In the genomic region with DNA sequence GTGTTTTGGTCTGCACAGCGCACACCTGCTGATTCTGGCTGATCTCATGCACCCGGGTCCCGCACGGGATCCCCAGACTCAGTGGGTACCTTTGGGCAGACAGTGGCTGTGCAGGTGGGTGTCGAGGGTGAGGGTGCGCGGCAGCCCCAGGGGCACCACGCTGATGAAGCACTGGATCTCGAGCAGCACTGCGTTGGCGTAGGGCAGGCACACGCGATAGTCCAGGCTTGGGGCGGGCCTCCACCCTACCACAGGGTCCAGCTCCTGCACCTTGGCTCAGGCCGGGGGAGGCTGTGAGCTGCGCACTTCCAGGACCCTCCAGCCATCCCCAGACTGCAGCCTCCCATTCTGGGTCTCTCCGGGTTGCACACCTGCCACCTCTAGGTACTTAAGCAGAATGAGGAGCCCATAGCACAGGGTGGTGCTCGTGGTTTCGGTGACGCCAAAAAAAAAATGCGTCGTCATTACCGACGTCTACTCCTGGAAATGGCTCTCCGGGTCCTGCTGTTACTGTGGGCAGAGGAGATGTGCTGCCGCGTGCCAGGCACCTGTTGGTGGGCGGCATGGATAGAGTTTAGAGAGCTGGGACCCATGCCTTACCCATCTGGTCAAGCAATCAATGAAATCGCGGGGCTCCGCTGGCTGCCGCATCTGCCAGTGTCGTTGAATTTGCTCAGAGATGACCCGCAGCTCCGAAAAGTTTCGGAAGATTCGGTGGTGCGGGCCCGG, we compare ENCODE assay signal across 12 cellular contexts. TPM values are rescaled to one million over a fixed set of nuclear protein-coding genes. Genes with fewer than 3 reads are reported as not detected.
A peak's percentile ranks its signal among the peaks of the same experiment; 100 is the strongest.
DNase-seq lines count a peak whose midpoint lies in the region; ATAC-seq, FAIRE-seq and TF ChIP-seq lines count a peak whose summit lies in the region.
"Had no signal": no experiment of that assay in that cellular context is flagged by ENCODE, and none has a peak within 500 bp of the region (broad histone marks: within the 10 kb centered on the region; RNA-seq: fewer than 3 reads in every experiment).

No MANE protein-coding gene starts in this region.

- H4K20me1 ChIP-seq in GM12878 (ENCODE audit: control insufficient read depth, insufficient read depth): 0 out of 2 replicates have a peak, but pooled peaks cover 3% of the 10 kb centered on the region

- H3K4me1 ChIP-seq in GM12878 (ENCODE audit: control insufficient read depth, insufficient read depth, low read length): peaks cover 14% of the 10 kb centered on the region
- H3K4me1 ChIP-seq in lower lobe of right lung: peaks cover 80% of the 10 kb centered on the region
- H3K4me1 ChIP-seq in tibial nerve: peaks cover 0 to 92% (median 65%) of the 10 kb centered on the region in 4 donors

- no peak for TF ChIP-seq CTCF in GM12878 (IDR thresholded peaks at IDR 0.05 in 2 of 3, conservative IDR thresholded peaks at IDR 0.05 in 1 of 3; ENCODE audit: control insufficient read depth in 2 of 3, extremely low read depth in 1 of 3, insufficient read depth in 1 of 3, low read depth in 3 of 3, low read length in 3 of 3)
- TF ChIP-seq CTCF in lower lobe of right lung (IDR thresholded peaks at IDR 0.05): no peak
- TF ChIP-seq CTCF in tibial nerve (IDR thresholded peaks at IDR 0.05): no peak

- H2AFZ ChIP-seq in GM12878 (ENCODE audit: control insufficient read depth, low read depth, low read length): no peak overlapping the region

- RAD21 ChIA-PET in GM12878 (lab: Charles Lee; ENCODE audit: unreplicated experiment): no interaction called here

- no peak for DNase-seq in activated naive CD4-positive, alpha-beta T cell treated with anti-CD3 and anti-CD28 coated beads, Interleukin-2, amount 50 U/mL, for 72 hours (ENCODE audit: low spot score in 2 of 2)
- no peak for DNase-seq in activated naive CD4-positive, alpha-beta T cell (lab: John Stamatoyannopoulos, UW)
- DNase-seq in GM12878 (ENCODE audit: low read depth, low spot score) (no peak), lower lobe of right lung (no peak), tibial nerve (ENCODE audit: low spot score in 2 of 2) (no peak), 8988T (no peak)
- DNase-seq: NK-92 treated with Interleukin-12 subunit alpha and Interleukin-12 subunit beta, amount 100 ng/mL, for 24 hours had no signal

- FAIRE-seq in GM12878 (lab: Jason Lieb, UNC): no peak
- FAIRE-seq: colon had no signal

- H3K9ac ChIP-seq in GM12878 (ENCODE audit: control insufficient read depth, insufficient read depth, low read length): no peak overlapping the region

- H3K4me2 ChIP-seq in GM12878 (ENCODE audit: control insufficient read depth, insufficient read depth): no peak overlapping the region

- SMC1A ChIA-PET in GM12878 (lab: Charles Lee; ENCODE audit: uncharacterized antibody, unreplicated experiment): interaction anchor here (1.6 kb wide), 1 partner anchor 11 kb away, joined by 6 read pairs; the partner anchor contains the start of gene EGLN2

- TF ChIP-seq POLR2A in GM12878 (IDR thresholded peaks at IDR 0.05; ENCODE audit: low read depth, low read length): peak; percentile 72
- no peak for TF ChIP-seq POLR2A in tibial nerve (IDR thresholded peaks at IDR 0.05)

- CTCF ChIA-PET in GM12878 (lab: Yijun Ruan, JAX): interaction anchor here (5.9 kb wide), 1 partner anchor 147 kb away, joined by 51 read pairs; no protein-coding TSS in a partner anchor

- in situ Hi-C loops in GM12878 (cut with MboI): loop anchor here (5.0 kb wide), 1 partner anchor 323 kb away; no protein-coding TSS in a partner anchor

- H3K27ac ChIP-seq in GM12878 (ENCODE audit: control insufficient read depth, insufficient read depth) (no peak overlapping the region), lower lobe of right lung (peak overlapping the region; percentile 83), tibial nerve (peak overlapping the region in 2 of 4 donors; percentile 85 to 89)
- H3K27ac ChIP-seq: HL-60 had no signal

- H3K9me3 ChIP-seq in GM12878 (replicated peaks; ENCODE audit: control insufficient read depth, insufficient read depth, low read length): no peaks in the 10 kb centered on the region
- H3K9me3 ChIP-seq in lower lobe of right lung: no peaks in the 10 kb centered on the region
- H3K9me3 ChIP-seq in tibial nerve: no peaks in the 10 kb centered on the region

- H3K36me3 ChIP-seq in GM12878 (ENCODE audit: control insufficient read depth in 2 of 2, insufficient read depth in 2 of 2, low read length in 1 of 2) (peaks cover 7 to 18% of the 10 kb centered on the region in 2 experiments; a peak in 3 of 4 replicates), lower lobe of right lung (peaks cover 53% of the 10 kb centered on the region), tibial nerve (peaks cover 4 to 29% (median 7%) of the 10 kb centered on the region in 3 donors)

- H3K79me2 ChIP-seq in GM12878 (ENCODE audit: control insufficient read depth, insufficient read depth, low read length): peaks cover 12% of the 10 kb centered on the region

- WGBS in GM12878 (ENCODE audit: insufficient coverage, insufficient replicate concordance, low lambda C conversion rate, missing lambda C conversion rate): 98% methylated on average over 39 of the region's 39 CpGs
- 92 to 93% methylated on average over 29 to 39 of the region's 39 CpGs for WGBS in tibial nerve, 2 donors

- H3K9me3 Mint-ChIP-seq in activated naive CD4-positive, alpha-beta T cell treated with anti-CD3 and anti-CD28 coated beads, Interleukin-2, amount 50 U/mL, for 72 hours: no peaks in the 10 kb centered on the region

- H3K27me3 ChIP-seq in GM12878 (replicated peaks in 1 of 2; ENCODE audit: control insufficient read depth in 2 of 2, insufficient read depth in 2 of 2, low read length in 1 of 2): no peaks in the 10 kb centered on the region
- no peaks in the 10 kb centered on the region for H3K27me3 ChIP-seq in lower lobe of right lung (ENCODE audit: low read depth)
- no peaks in the 10 kb centered on the region for H3K27me3 ChIP-seq in tibial nerve

- no peak for TF ChIP-seq RAD21 in GM12878 (IDR thresholded peaks at IDR 0.05; ENCODE audit: insufficient read depth, low read depth, low read length)

- TF ChIP-seq EP300 in GM12878 (IDR thresholded peaks at IDR 0.05; ENCODE audit: borderline replicate concordance in 1 of 2, control insufficient read depth in 1 of 2, low read depth in 2 of 2, low read length in 2 of 2) (no peak), tibial nerve (IDR thresholded peaks at IDR 0.05) (no peak)

- intact Hi-C loops in GM12878 (cut with micrococcal nuclease; ENCODE audit: unreplicated experiment): no loop called here
- intact Hi-C loops in lower lobe of right lung (cut with DNase I): no loop called here

- peaks cover 0 to 5% of the 10 kb centered on the region in 2 donors for H3K36me3 Mint-ChIP-seq in activated naive CD4-positive, alpha-beta T cell treated with anti-CD3 and anti-CD28 coated beads, Interleukin-2, amount 50 U/mL, for 72 hours

- no TSS peak for BruUV-seq in GM12878 (replicated peaks; lab: Mats Ljungman, UMichigan)

- H3K4me3 ChIP-seq in GM12878: no peak overlapping the region
- H3K4me3 ChIP-seq in lower lobe of right lung: peak overlapping the region; percentile 56
- peak overlapping the region in 3 of 4 donors; percentile 32 to 54 (median 35) for H3K4me3 ChIP-seq in tibial nerve

- POLR2A ChIA-PET in GM12878 (lab: Charles Lee): no interaction called here

- no peak for ATAC-seq in activated naive CD4-positive, alpha-beta T cell treated with anti-CD3 and anti-CD28 coated beads, Interleukin-2, amount 50 U/mL, for 72 hours
- ATAC-seq in GM12878 (no peak), lower lobe of right lung (no peak), HG02852 (IDR thresholded peaks at IDR 0.05; ENCODE audit: unreplicated experiment) (no peak), HG03045 (IDR thresholded peaks at IDR 0.05; ENCODE audit: unreplicated experiment) (no peak)

- peak overlapping the region; percentile 25 to 44 for H3K27ac Mint-ChIP-seq in activated naive CD4-positive, alpha-beta T cell treated with anti-CD3 and anti-CD28 coated beads, Interleukin-2, amount 50 U/mL, for 72 hours

RNA-seq across cellular contexts. Expression of gene EGLN2, which starts 10.5 kb away (rescaled TPM):
- 10 to 100 TPM; 88.3 to 96.7 TPM for total RNA-seq in activated naive CD4-positive, alpha-beta T cell treated with anti-CD3 and anti-CD28 coated beads, Interleukin-2, amount 50 U/mL, for 72 hours
- 57.7 and 67.3 TPM in 2 replicates for total RNA-seq in GM12878 (2013; cell fraction: nucleolus; rRNA removed)
- total RNA-seq in GM12878 (2014; rRNA removed) (80.9 and 91.8 TPM in 2 replicates), GM12878 (2014; rRNA removed; fragmentation: Illumina TruSeq; extraction: Trizol) (57.7 and 62.5 TPM in 2 replicates), GM12878 (2021) (89.3 and 90.9 TPM in 2 replicates), lower lobe of right lung (188 TPM), tibial nerve (100 to 1,000 TPM in 3 of 4 donors, 10 to 100 TPM in 1; 93.5 to 134 (median 120) TPM)
- 21.1 TPM for polyA plus RNA-seq in GM12878 (2011; ENCODE audit: low read depth)
- polyA plus RNA-seq in GM12878 (2011; rRNA removed) (20.1 and 35.1 TPM in 2 replicates), GM12878 (2014; fragmentation: Illumina TruSeq; extraction: Trizol) (20.3 and 49.6 TPM in 2 replicates), GM12878 (2014; fragmentation: Nextera tagmentation; extraction: Ambion mirVana) (10 to 100 TPM in 1 of 2 experiments, 1 to 10 TPM in 1; 8.6 to 34.9 TPM), GM12878 (2014; rRNA removed) (88.6 and 94.4 TPM in 2 replicates), GM12878 (2016; fragmentation: Nextera tagmentation; extraction: Ambion mirVana) (10 to 100 TPM; 71.1 to 93.0 TPM)
- polyA plus RNA-seq in GM12878 (2011; cell fraction: cytosol; rRNA removed): 50.5 and 76.9 TPM in 2 replicates
- 87.9 and 107 TPM in 2 replicates for polyA plus RNA-seq in GM12878 (2011; cell fraction: nucleus; rRNA removed)
- 47.4 and 50.4 TPM in 2 replicates for polyA plus RNA-seq in GM12878 (2012)
- polyA minus RNA-seq in GM12878 (2011; rRNA and poly(A)+ RNA removed): 28.0 and 58.9 TPM in 2 replicates
- 25.8 and 29.5 TPM in 2 replicates for polyA minus RNA-seq in GM12878 (2011; cell fraction: cytosol; rRNA and poly(A)+ RNA removed)
- 23.2 and 46.2 TPM in 2 replicates for polyA minus RNA-seq in GM12878 (2011; cell fraction: nucleus; rRNA and poly(A)+ RNA removed)

RNA-seq across cellular contexts. Expression of gene RAB4B, which starts 31.5 kb away (rescaled TPM):
- 10 to 100 TPM; 42.8 to 60.6 TPM for total RNA-seq in activated naive CD4-positive, alpha-beta T cell treated with anti-CD3 and anti-CD28 coated beads, Interleukin-2, amount 50 U/mL, for 72 hours
- 5.2 and 5.7 TPM in 2 replicates for total RNA-seq in GM12878 (2013; cell fraction: nucleolus; rRNA removed)
- total RNA-seq in GM12878 (2014; rRNA removed): 27.8 and 30.4 TPM in 2 replicates
- 9.8 and 11.5 TPM in 2 replicates for total RNA-seq in GM12878 (2014; rRNA removed; fragmentation: Illumina TruSeq; extraction: Trizol)
- total RNA-seq in GM12878 (2021): 32.9 and 38.2 TPM in 2 replicates
- 11.8 TPM for polyA plus RNA-seq in GM12878 (2011; ENCODE audit: low read depth)
- polyA plus RNA-seq in GM12878 (2011; rRNA removed): 14.9 and 25.1 TPM in 2 replicates
- 40.3 and 56.5 TPM in 2 replicates for polyA plus RNA-seq in GM12878 (2011; cell fraction: cytosol; rRNA removed)
- polyA plus RNA-seq in GM12878 (2011; cell fraction: nucleus; rRNA removed): 38.3 and 42.5 TPM in 2 replicates
- polyA plus RNA-seq in GM12878 (2012): 26.6 and 31.5 TPM in 2 replicates
- 3.5 and 13.7 TPM in 2 replicates for polyA plus RNA-seq in GM12878 (2014; fragmentation: Illumina TruSeq; extraction: Trizol)
- polyA plus RNA-seq in GM12878 (2014; fragmentation: Nextera tagmentation; extraction: Ambion mirVana): 1 to 10 TPM in 1 of 2 experiments, under 1 TPM in 1; 0.60 to 3.2 TPM
- polyA plus RNA-seq in GM12878 (2014; rRNA removed): 43.1 and 51.5 TPM in 2 replicates
- polyA plus RNA-seq in GM12878 (2016; fragmentation: Nextera tagmentation; extraction: Ambion mirVana): 10 to 100 TPM; 47.9 to 50.0 TPM
- 10.3 and 16.6 TPM in 2 replicates for polyA minus RNA-seq in GM12878 (2011; rRNA and poly(A)+ RNA removed)
- polyA minus RNA-seq in GM12878 (2011; cell fraction: cytosol; rRNA and poly(A)+ RNA removed): 3.3 and 6.8 TPM in 2 replicates
- 4.6 and 5.7 TPM in 2 replicates for polyA minus RNA-seq in GM12878 (2011; cell fraction: nucleus; rRNA and poly(A)+ RNA removed)
- 48.5 TPM for total RNA-seq in lower lobe of right lung
- total RNA-seq in tibial nerve: 10 to 100 TPM; 38.3 to 66.6 (median 52.0) TPM

RNA-seq across cellular contexts. Expression of gene MIA, which starts 34.2 kb away (rescaled TPM):
- not detected for total RNA-seq in activated naive CD4-positive, alpha-beta T cell treated with anti-CD3 and anti-CD28 coated beads, Interleukin-2, amount 50 U/mL, for 72 hours
- 2.6 and 3.0 TPM in 2 replicates for total RNA-seq in GM12878 (2013; cell fraction: nucleolus; rRNA removed)
- total RNA-seq in GM12878 (2014; rRNA removed): 0.33 and 0.40 TPM in 2 replicates
- not detected in 2 replicates for total RNA-seq in GM12878 (2014; rRNA removed; fragmentation: Illumina TruSeq; extraction: Trizol)
- 0.92 TPM in 1 of 2 replicates, not detected in the other for total RNA-seq in GM12878 (2021)
- not detected for polyA plus RNA-seq in GM12878 (2011; ENCODE audit: low read depth)
- polyA plus RNA-seq in GM12878 (2011; rRNA removed): 0.16 and 0.39 TPM in 2 replicates
- 0.52 TPM in 1 of 2 replicates, not detected in the other for polyA plus RNA-seq in GM12878 (2011; cell fraction: cytosol; rRNA removed)
- polyA plus RNA-seq in GM12878 (2011; cell fraction: nucleus; rRNA removed): 0.63 and 1.2 TPM in 2 replicates
- polyA plus RNA-seq in GM12878 (2012): 0.49 and 0.74 TPM in 2 replicates
- not detected in 2 replicates for polyA plus RNA-seq in GM12878 (2014; fragmentation: Illumina TruSeq; extraction: Trizol)
- 1 to 10 TPM; 1.4 to 1.6 TPM for polyA plus RNA-seq in GM12878 (2014; fragmentation: Nextera tagmentation; extraction: Ambion mirVana)
- 0.36 TPM in 1 of 2 replicates, not detected in the other for polyA plus RNA-seq in GM12878 (2014; rRNA removed)
- polyA plus RNA-seq in GM12878 (2016; fragmentation: Nextera tagmentation; extraction: Ambion mirVana): 1 to 10 TPM; 1.6 to 2.7 TPM
- polyA minus RNA-seq in GM12878 (2011; rRNA and poly(A)+ RNA removed): not detected in 2 replicates
- not detected in 2 replicates for polyA minus RNA-seq in GM12878 (2011; cell fraction: cytosol; rRNA and poly(A)+ RNA removed)
- 0.97 TPM in 1 of 2 replicates, not detected in the other for polyA minus RNA-seq in GM12878 (2011; cell fraction: nucleus; rRNA and poly(A)+ RNA removed)
- 1.7 TPM for total RNA-seq in lower lobe of right lung
- total RNA-seq in tibial nerve: 100 to 1,000 TPM; 127 to 322 (median 209) TPM
- total RNA-seq: myocyte had no signal

RNA-seq across cellular contexts. Expression of gene CYP2A6, which starts 40.7 kb away (rescaled TPM):
- total RNA-seq in activated naive CD4-positive, alpha-beta T cell treated with anti-CD3 and anti-CD28 coated beads, Interleukin-2, amount 50 U/mL, for 72 hours: under 1 TPM in 1 of 2 donors, not detected in 1; 0.23 TPM
- not detected in 2 replicates for total RNA-seq in GM12878 (2013; cell fraction: nucleolus; rRNA removed)
- total RNA-seq in GM12878 (2014; rRNA removed): not detected in 2 replicates
- total RNA-seq in GM12878 (2014; rRNA removed; fragmentation: Illumina TruSeq; extraction: Trizol): not detected in 2 replicates
- total RNA-seq in GM12878 (2021): 0.58 and 0.97 TPM in 2 replicates
- polyA plus RNA-seq in GM12878 (2011; ENCODE audit: low read depth): not detected
- not detected in 2 replicates for polyA plus RNA-seq in GM12878 (2011; rRNA removed)
- polyA plus RNA-seq in GM12878 (2011; cell fraction: cytosol; rRNA removed): not detected in 2 replicates
- not detected in 2 replicates for polyA plus RNA-seq in GM12878 (2011; cell fraction: nucleus; rRNA removed)
- not detected in 2 replicates for polyA plus RNA-seq in GM12878 (2012)
- not detected in 2 replicates for polyA plus RNA-seq in GM12878 (2014; fragmentation: Illumina TruSeq; extraction: Trizol)
- polyA plus RNA-seq in GM12878 (2014; fragmentation: Nextera tagmentation; extraction: Ambion mirVana): not detected
- not detected in 2 replicates for polyA plus RNA-seq in GM12878 (2014; rRNA removed)
- not detected for polyA plus RNA-seq in GM12878 (2016; fragmentation: Nextera tagmentation; extraction: Ambion mirVana)
- polyA minus RNA-seq in GM12878 (2011; rRNA and poly(A)+ RNA removed): not detected in 2 replicates
- polyA minus RNA-seq in GM12878 (2011; cell fraction: cytosol; rRNA and poly(A)+ RNA removed): not detected in 2 replicates
- not detected in 2 replicates for polyA minus RNA-seq in GM12878 (2011; cell fraction: nucleus; rRNA and poly(A)+ RNA removed)
- 2.0 TPM for total RNA-seq in lower lobe of right lung
- total RNA-seq in tibial nerve: 1 to 10 TPM in 1 of 4 donors, not detected in 3; 7.3 TPM
- total RNA-seq: myocyte had no signal

RNA-seq across cellular contexts. Expression of gene SNRPA, which starts 58.5 kb away (rescaled TPM):
- total RNA-seq in activated naive CD4-positive, alpha-beta T cell treated with anti-CD3 and anti-CD28 coated beads, Interleukin-2, amount 50 U/mL, for 72 hours: 100 to 1,000 TPM; 197 to 227 TPM
- total RNA-seq in GM12878 (2013; cell fraction: nucleolus; rRNA removed): 37.6 and 39.8 TPM in 2 replicates
- 260 and 299 TPM in 2 replicates for total RNA-seq in GM12878 (2014; rRNA removed)
- total RNA-seq in GM12878 (2014; rRNA removed; fragmentation: Illumina TruSeq; extraction: Trizol): 130 and 137 TPM in 2 replicates
- 186 and 196 TPM in 2 replicates for total RNA-seq in GM12878 (2021)
- 42.1 TPM for polyA plus RNA-seq in GM12878 (2011; ENCODE audit: low read depth)
- polyA plus RNA-seq in GM12878 (2011; rRNA removed): 115 and 219 TPM in 2 replicates
- polyA plus RNA-seq in GM12878 (2011; cell fraction: cytosol; rRNA removed): 158 and 310 TPM in 2 replicates
- 351 and 467 TPM in 2 replicates for polyA plus RNA-seq in GM12878 (2011; cell fraction: nucleus; rRNA removed)
- 117 and 145 TPM in 2 replicates for polyA plus RNA-seq in GM12878 (2012)
- polyA plus RNA-seq in GM12878 (2014; fragmentation: Illumina TruSeq; extraction: Trizol): 164 and 166 TPM in 2 replicates
- polyA plus RNA-seq in GM12878 (2014; fragmentation: Nextera tagmentation; extraction: Ambion mirVana): 10 to 100 TPM; 14.8 to 32.8 TPM
- polyA plus RNA-seq in GM12878 (2014; rRNA removed): 297 and 367 TPM in 2 replicates
- polyA plus RNA-seq in GM12878 (2016; fragmentation: Nextera tagmentation; extraction: Ambion mirVana): 100 to 1,000 TPM; 241 to 257 TPM
- 181 and 241 TPM in 2 replicates for polyA minus RNA-seq in GM12878 (2011; rRNA and poly(A)+ RNA removed)
- 81.0 and 81.1 TPM in 2 replicates for polyA minus RNA-seq in GM12878 (2011; cell fraction: cytosol; rRNA and poly(A)+ RNA removed)
- 63.2 and 95.8 TPM in 2 replicates for polyA minus RNA-seq in GM12878 (2011; cell fraction: nucleus; rRNA and poly(A)+ RNA removed)
- 44.8 TPM for total RNA-seq in lower lobe of right lung
- total RNA-seq in tibial nerve: 10 to 100 TPM; 52.8 to 92.7 (median 70.9) TPM

Comparison
In these comparisons a context has a peak if more than half of its experiments do, and no peak if none do; other contexts are left out.
1. RNA of gene MIA, which starts 34.2 kb away (total RNA-seq): 127 to 322 TPM in tibial nerve; 1.7 TPM in lower lobe of right lung (single experiment), 0.33 to 3.0 TPM in GM12878 and not detected in activated naive CD4-positive, alpha-beta T cell treated with anti-CD3 and anti-CD28 coated beads, Interleukin-2, amount 50 U/mL, for 72 hours; every median in the first group is over 10 times any median in the second.